Comparison of ENCODE assay signal across 19 cellular contexts in the genomic region with DNA sequence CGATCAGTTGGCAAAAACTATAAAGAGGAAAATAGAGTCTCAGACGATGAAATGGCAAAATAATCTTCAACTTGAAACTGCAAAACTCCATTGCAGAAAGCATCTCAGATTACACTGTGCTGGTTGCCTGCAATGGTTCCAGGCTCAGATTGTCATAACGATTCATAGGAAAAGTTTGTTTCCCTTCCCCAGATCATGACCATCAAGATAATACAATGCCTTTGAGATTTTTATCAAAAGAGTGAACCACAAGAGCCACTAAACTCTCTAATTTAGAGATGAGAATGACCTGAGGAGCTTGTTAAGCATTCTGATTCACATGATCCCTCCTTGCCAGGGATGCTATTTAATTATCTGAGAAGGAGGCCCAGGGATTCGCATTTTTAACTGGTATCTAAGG. TPM values are rescaled to one million over a fixed set of nuclear protein-coding genes. Genes with fewer than 3 reads are reported as not detected.
DNase-seq lines count a peak whose midpoint lies in the region; ATAC-seq, FAIRE-seq and TF ChIP-seq lines count a peak whose summit lies in the region.
"Had no signal": no experiment of that assay in that cellular context is flagged by ENCODE, and none has a peak within 500 bp of the region (broad histone marks: within the 10 kb centered on the region; RNA-seq: fewer than 3 reads in every experiment).

No MANE protein-coding gene starts in this region.

- intact Hi-C loops in IMR-90 (cut with micrococcal nuclease): no loop called here

- H4K8ac ChIP-seq in IMR-90 (ENCODE audit: low read depth in 2 of 2, low read length in 2 of 2): no peak overlapping the region

- H3K36me3 ChIP-seq in DND-41 (ENCODE audit: insufficient read depth, low read length) (0 out of 2 replicates have a peak, but pooled peaks cover 3% of the 10 kb centered on the region), IMR-90 (ENCODE audit: control insufficient read depth, insufficient read depth, low read length) (no peaks in the 10 kb centered on the region), astrocyte (ENCODE audit: insufficient read depth, low read length) (no peaks in the 10 kb centered on the region)

- H3K9me3 ChIP-seq in DND-41 (ENCODE audit: insufficient read depth, low read length, severe bottlenecking): peaks cover 11% of the 10 kb centered on the region
- no peaks in the 10 kb centered on the region for H3K9me3 ChIP-seq in IMR-90 (ENCODE audit: control insufficient read depth, insufficient read depth, low read length)
- H3K9me3 ChIP-seq in astrocyte (ENCODE audit: insufficient read depth, low read depth, low read length): no peaks in the 10 kb centered on the region
- H3K9me3 ChIP-seq: A549 had no signal

- no peak overlapping the region for H3K18ac ChIP-seq in IMR-90 (ENCODE audit: low read depth, low read length)

- peak overlapping the region; percentile 44; the same call in 1 of the 2 replicates for H3K27ac ChIP-seq in DND-41 (ENCODE audit: low read length)
- H3K27ac ChIP-seq in IMR-90 (ENCODE audit: insufficient read depth, low read length): no peak overlapping the region
- H3K27ac ChIP-seq in astrocyte (ENCODE audit: low read depth, low read length): no peak overlapping the region
- H3K27ac ChIP-seq: 22Rv1, A549 had no signal

- H3K23ac ChIP-seq in IMR-90 (ENCODE audit: low read depth, low read length): no peak overlapping the region

- no peak overlapping the region for H2AK5ac ChIP-seq in IMR-90 (ENCODE audit: low read depth, low read length)

- no TSS peak for BruUV-seq in IMR-90 (replicated peaks; lab: Mats Ljungman, UMichigan)

- H2AK9ac ChIP-seq in IMR-90 (replicated peaks; ENCODE audit: low read depth, low read length, poor library complexity): no peak overlapping the region

- H3K79me1 ChIP-seq in IMR-90 (ENCODE audit: low read depth in 1 of 2, low read length in 2 of 2): no peaks in the 10 kb centered on the region

- H3K27me3 ChIP-seq in DND-41 (ENCODE audit: insufficient read depth, low read length, poor library complexity) (no peaks in the 10 kb centered on the region), IMR-90 (ENCODE audit: control insufficient read depth, insufficient read depth, low read length) (no peaks in the 10 kb centered on the region), astrocyte (ENCODE audit: insufficient read depth, low read length) (no peaks in the 10 kb centered on the region)

- no peaks in the 10 kb centered on the region for H3K9me1 ChIP-seq in IMR-90 (ENCODE audit: insufficient read depth, low read length)

- no peaks in the 10 kb centered on the region for H3K36me3 Mint-ChIP-seq in astrocyte (ENCODE audit: low read depth, unreplicated experiment)
- H3K36me3 Mint-ChIP-seq: CD14-positive monocyte had no signal

- CTCF ChIA-PET in IMR-90 (lab: Yijun Ruan, JAX): no interaction called here

- no peak overlapping the region for H2BK20ac ChIP-seq in IMR-90 (ENCODE audit: low read depth, low read length)

- no peak overlapping the region for H4K91ac ChIP-seq in IMR-90 (ENCODE audit: insufficient read depth, low read depth, low read length)

- H3K4me1 ChIP-seq in DND-41 (ENCODE audit: insufficient read depth, low read length) (peaks cover 53% of the 10 kb centered on the region), IMR-90 (ENCODE audit: control insufficient read depth, insufficient read depth, low read length) (peaks cover 2% of the 10 kb centered on the region; the same call in 1 of the 2 replicates), astrocyte (ENCODE audit: insufficient read depth, low read length) (no peaks in the 10 kb centered on the region)
- H3K4me1 ChIP-seq: A549 had no signal

- dilution Hi-C loops in IMR-90 (cut with HindIII; ENCODE audit: low sequenced_read_pairs, unreplicated experiment): no loop called here

- H3K4me3 Mint-ChIP-seq in astrocyte (ENCODE audit: unreplicated experiment): no peak overlapping the region
- H3K4me3 Mint-ChIP-seq: CD14-positive monocyte; CD4-positive, alpha-beta memory T cell; H9 had no signal

- H2BK120ac ChIP-seq in IMR-90 (ENCODE audit: low read depth, low read length): no peak overlapping the region

- H3K9ac ChIP-seq in DND-41 (ENCODE audit: low read depth, low read length) (no peak overlapping the region), IMR-90 (ENCODE audit: low read depth, low read length) (no peak overlapping the region), astrocyte (ENCODE audit: low read length) (no peak overlapping the region)

- no peaks in the 10 kb centered on the region for H4K20me1 ChIP-seq in DND-41 (ENCODE audit: insufficient read depth, low read length)
- H4K20me1 ChIP-seq in IMR-90 (ENCODE audit: insufficient read depth, low read length): no peaks in the 10 kb centered on the region
- H4K20me1 ChIP-seq in astrocyte (ENCODE audit: insufficient read depth, low read length): no peaks in the 10 kb centered on the region

- no peak overlapping the region for H2BK15ac ChIP-seq in IMR-90 (ENCODE audit: low read depth, low read length)

- no peak overlapping the region for H3K4ac ChIP-seq in IMR-90 (ENCODE audit: low read depth, low read length)

- H3K4me3 ChIP-seq in DND-41 (ENCODE audit: low read depth in 1 of 2, low read length in 2 of 2) (no peak overlapping the region), IMR-90 (ENCODE audit: insufficient read depth, low read depth, low read length) (no peak overlapping the region), astrocyte (ENCODE audit: insufficient read depth, low read depth, low read length) (no peak overlapping the region)
- H3K4me3 ChIP-seq: A549 had no signal

- H3K9me3 Mint-ChIP-seq in astrocyte (ENCODE audit: unreplicated experiment): peaks cover 4% of the 10 kb centered on the region

- H3K27ac Mint-ChIP-seq in astrocyte (ENCODE audit: unreplicated experiment): no peak overlapping the region
- H3K27ac Mint-ChIP-seq: CD14-positive monocyte, H9 had no signal

- H2AFZ ChIP-seq in DND-41 (ENCODE audit: low read depth, low read length): no peak overlapping the region
- H2AFZ ChIP-seq in IMR-90 (replicated peaks; ENCODE audit: low read length, poor library complexity): no peak overlapping the region
- no peak overlapping the region for H2AFZ ChIP-seq in astrocyte (ENCODE audit: low read depth, low read length)

- no peak overlapping the region for H2BK5ac ChIP-seq in IMR-90 (ENCODE audit: low read depth, low read length, poor library complexity, severe bottlenecking)

- in situ Hi-C loops in IMR-90 (cut with MboI; ENCODE audit: low sequenced_read_pairs) (no loop called here), G401 (cut with HindIII; ENCODE audit: low sequenced_read_pairs) (no loop called here)

- no peak for TF ChIP-seq POLR2A in IMR-90 (IDR thresholded peaks at IDR 0.05; ENCODE audit: low read depth, low read length)

- H3K14ac ChIP-seq in IMR-90 (replicated peaks; ENCODE audit: low read depth, low read length): no peak overlapping the region

- TF ChIP-seq CTCF in DND-41 (IDR thresholded peaks at IDR 0.05; ENCODE audit: borderline replicate concordance, extremely low read depth, low read length, poor library complexity, severe bottlenecking): no peak
- no peak for TF ChIP-seq CTCF in IMR-90 (conservative IDR thresholded peaks at IDR 0.05; ENCODE audit: low read depth, low read length)
- no peak for TF ChIP-seq CTCF in astrocyte (IDR thresholded peaks at IDR 0.05; ENCODE audit: insufficient read depth, low read depth, low read length)

- no peak overlapping the region for H4K5ac ChIP-seq in IMR-90 (ENCODE audit: low read depth, low read length)

- H3K4me2 ChIP-seq in DND-41 (ENCODE audit: insufficient read depth, low read length) (no peak overlapping the region), IMR-90 (ENCODE audit: low read depth, low read length) (no peak overlapping the region), astrocyte (ENCODE audit: low read length) (no peak overlapping the region)
- H3K4me2 ChIP-seq: A549 had no signal

- POLR2A ChIA-PET in IMR-90 (lab: Charles Lee; ENCODE audit: unreplicated experiment): no interaction called here

- FAIRE-seq in astrocyte (lab: Jason Lieb, UNC): peak; percentile 29
- FAIRE-seq: A549, GM12892 had no signal

- H3K27me3 Mint-ChIP-seq in astrocyte (ENCODE audit: low read depth, unreplicated experiment): no peaks in the 10 kb centered on the region
- H3K27me3 Mint-ChIP-seq: CD4-positive, alpha-beta memory T cell had no signal

- DNase-seq in DND-41 (no peak), IMR-90 (peak; percentile 6), SK-N-DZ (ENCODE audit: low spot score) (peak; percentile 80), astrocyte (ENCODE audit: low read depth) (no peak), G401 (ENCODE audit: low spot score) (no peak)
- DNase-seq in stimulated activated CD4-positive, alpha-beta T cell treated with anti-CD3 and anti-CD28 coated beads, Interleukin-2, amount 100 ng/mL, for 48 hours: no peak
- no peak for DNase-seq in activated CD4-positive, alpha-beta T cell treated with anti-CD3 and anti-CD28 coated beads, Interleukin-2, amount 50 U/mL, for 1 hour
- DNase-seq: AML-193; Calu3; CD4-positive, alpha-beta memory T cell; DMS79 treated with DMSO at 0.1 percent for 48 hours; GDM1; GOT3; H9 had no signal

- no peak for TF ChIP-seq RAD21 in IMR-90 (IDR thresholded peaks at IDR 0.05; ENCODE audit: low read length)

- no peak overlapping the region for H3K56ac ChIP-seq in IMR-90 (ENCODE audit: extremely low read depth, insufficient read depth, low read length)

- peaks cover 13% of the 10 kb centered on the region for H3K4me1 Mint-ChIP-seq in astrocyte (ENCODE audit: low read depth, unreplicated experiment)
- H3K4me1 Mint-ChIP-seq: H9 had no signal

- no CpG with 5 or more reads among the region's 4 CpGs for WGBS in IMR-90 (ENCODE audit: extremely low coverage in 2 of 2, insufficient read length in 1 of 2), 2 experiments

- peak; percentile 32; the same call in 1 of the 3 replicates for ATAC-seq in DND-41 (ENCODE audit: insufficient read depth, low read depth)
- no peak for ATAC-seq in IMR-90 (ENCODE audit: low read depth)
- ATAC-seq in GM18519 (IDR thresholded peaks at IDR 0.05; ENCODE audit: low FRiP score, unreplicated experiment): no peak
- ATAC-seq: A549 had no signal

- H3K79me2 ChIP-seq in DND-41 (ENCODE audit: insufficient read depth, low read length): no peaks in the 10 kb centered on the region
- no peaks in the 10 kb centered on the region for H3K79me2 ChIP-seq in astrocyte (ENCODE audit: insufficient read depth, low read length)

RNA-seq across cellular contexts. Expression of a gene that starts 52.6 kb away (rescaled TPM):
- 74.4 and 95.2 TPM in 2 replicates for total RNA-seq in IMR-90 (2012; rRNA removed)
- polyA plus RNA-seq in IMR-90 (2012; rRNA removed): 17.5 and 22.3 TPM in 2 replicates
- 4.4 and 10.5 TPM in 2 replicates for polyA plus RNA-seq in IMR-90 (2012; cell fraction: cytosol; rRNA removed)
- 5.5 and 36.2 TPM in 2 replicates for polyA plus RNA-seq in IMR-90 (2012; cell fraction: nucleus; rRNA removed; ENCODE audit: low replicate concordance)
- polyA plus RNA-seq in SK-N-DZ (2014; cell fraction: cytosol; rRNA removed): 4.8 and 5.1 TPM in 2 replicates
- polyA plus RNA-seq in SK-N-DZ (2014; cell fraction: nucleus; rRNA removed): 7.5 and 10.5 TPM in 2 replicates
- 73.7 and 83.1 TPM in 2 replicates for total RNA-seq in astrocyte
- total RNA-seq in G401 (2014; rRNA removed; shearing (Covaris generic)): not detected in 2 replicates

RNA-seq across cellular contexts. Expression of a gene that starts 52.6 kb away (rescaled TPM):
- total RNA-seq in IMR-90 (2012; rRNA removed): 48.9 and 49.7 TPM in 2 replicates
- 42.4 and 43.7 TPM in 2 replicates for polyA plus RNA-seq in IMR-90 (2012; rRNA removed)
- polyA plus RNA-seq in IMR-90 (2012; cell fraction: cytosol; rRNA removed): 34.3 and 38.4 TPM in 2 replicates
- 32.6 and 34.9 TPM in 2 replicates for polyA plus RNA-seq in IMR-90 (2012; cell fraction: nucleus; rRNA removed; ENCODE audit: low replicate concordance)
- 18.6 and 23.2 TPM in 2 replicates for polyA plus RNA-seq in SK-N-DZ (2014; cell fraction: cytosol; rRNA removed)
- 13.3 and 13.7 TPM in 2 replicates for polyA plus RNA-seq in SK-N-DZ (2014; cell fraction: nucleus; rRNA removed)
- total RNA-seq in astrocyte: 75.2 and 75.8 TPM in 2 replicates
- 17.1 and 17.4 TPM in 2 replicates for total RNA-seq in G401 (2014; rRNA removed; shearing (Covaris generic))

Comparison
In these comparisons a context has a peak if more than half of its experiments do, and no peak if none do; other contexts are left out.
1. DNase-seq: peak in IMR-90 (single experiment) and SK-N-DZ (single experiment); none in DND-41 (single experiment), astrocyte (single experiment), stimulated activated CD4-positive, alpha-beta T cell treated with anti-CD3 and anti-CD28 coated beads, Interleukin-2, amount 100 ng/mL, for 48 hours (0 of 2), G401 (single experiment) and activated CD4-positive, alpha-beta T cell treated with anti-CD3 and anti-CD28 coated beads, Interleukin-2, amount 50 U/mL, for 1 hour (single experiment).
2. RNA of a gene that starts 52.6 kb away (total RNA-seq): 74.4 to 95.2 TPM in IMR-90 and 73.7 to 83.1 TPM in astrocyte; not detected in G401; every median in the first group is over 10 times any median in the second.